Comparison of ENCODE assay signal across 8 cellular contexts in genomic region chr11:79437981-79438630, GRCh38. TPM values are rescaled to one million over a fixed set of nuclear protein-coding genes. Genes with fewer than 3 reads are reported as not detected.
DNase-seq lines count a peak whose midpoint lies in the region; ATAC-seq and TF ChIP-seq lines count a peak whose summit lies in the region.

No MANE protein-coding gene starts in this region.

- H3K9me3 ChIP-seq in MG63, result no peaks in the 10 kb centered on the region

- TF ChIP-seq CTCF in BJ (IDR thresholded peaks at IDR 0.05; ENCODE audit: insufficient read depth, low read depth, low read length) (no peak), choroid plexus epithelial cell (conservative IDR thresholded peaks at IDR 0.05; ENCODE audit: low read depth, low read length) (no peak), mesothelial cell of epicardium (IDR thresholded peaks at IDR 0.05; ENCODE audit: unreplicated experiment) (no peak)

- no peak for ATAC-seq in GM19452 (IDR thresholded peaks at IDR 0.05; ENCODE audit: unreplicated experiment)

- H3K4me1 Mint-ChIP-seq in mesothelial cell of epicardium, result peaks cover 44% of the 10 kb centered on the region

- no peaks in the 10 kb centered on the region for H3K36me3 Mint-ChIP-seq in mesothelial cell of epicardium

- peak overlapping the region; percentile 61 for H3K4me3 ChIP-seq in BJ (ENCODE audit: low read depth, low read length)
- peak overlapping the region; percentile 22 for H3K4me3 ChIP-seq in MG63
- H3K4me3 ChIP-seq in choroid plexus epithelial cell (ENCODE audit: low read depth, low read length), result peak overlapping the region; percentile 44

- peak overlapping the region; percentile 78 for H3K4me3 Mint-ChIP-seq in mesothelial cell of epicardium

- peaks cover 68% of the 10 kb centered on the region for H3K27me3 Mint-ChIP-seq in mesothelial cell of epicardium (ENCODE audit: low read depth)

- H3K27me3 ChIP-seq in BJ (ENCODE audit: control insufficient read depth, insufficient read depth, low read length), result peaks cover 2% of the 10 kb centered on the region
- peaks cover 69% of the 10 kb centered on the region for H3K27me3 ChIP-seq in MG63

- CTCF ChIA-PET in BJ (lab: Yijun Ruan, JAX), result interaction anchor here (0.9 to 3.2 kb wide), 2 partner anchors 20 to 37 kb away, joined by 4 to 15 read pairs; no protein-coding TSS in a partner anchor

- H3K36me3 ChIP-seq in BJ (ENCODE audit: control insufficient read depth, insufficient read depth, low read length) (no peaks in the 10 kb centered on the region), MG63 (no peaks in the 10 kb centered on the region)

- H3K9me3 Mint-ChIP-seq in mesothelial cell of epicardium, result no peaks in the 10 kb centered on the region

- H3K27ac Mint-ChIP-seq in mesothelial cell of epicardium, result peak overlapping the region; percentile 73

- no peak for DNase-seq in BJ (ENCODE audit: low read depth)
- no peak for DNase-seq in MG63
- DNase-seq in choroid plexus epithelial cell (ENCODE audit: low read depth), result peak; percentile 16
- DNase-seq in mesothelial cell of epicardium (ENCODE audit: low spot score in 2 of 2, unreplicated experiment in 2 of 2), result peak in 1 of 2 experiments; percentile 49
- no peak for DNase-seq in central memory CD4-positive, alpha-beta T cell
- no peak for DNase-seq in superior temporal gyrus (ENCODE audit: extremely low spot score)
- no peak for DNase-seq in activated CD8-positive, alpha-beta memory T cell treated with anti-CD3 and anti-CD28 coated beads for 24 hours

- POLR2A ChIA-PET in BJ (lab: Charles Lee), result no interaction called here

RNA-seq across cellular contexts. Expression of gene TENM4, which starts 2.7 kb away (rescaled TPM):
- 0.36 and 0.39 TPM in 2 replicates for polyA plus RNA-seq in BJ (2011; rRNA removed)
- polyA minus RNA-seq in BJ (2011; rRNA and poly(A)+ RNA removed), result 1.2 and 1.5 TPM in 2 replicates
- not detected in 2 replicates for total RNA-seq in MG63 (2014; rRNA removed; shearing (Covaris generic); ENCODE audit: low replicate concordance)
- total RNA-seq in mesothelial cell of epicardium, result 177 to 187 TPM (median 181 TPM) in 3 replicates

Comparison
In these comparisons a context has a peak if more than half of its experiments do, and no peak if none do; other contexts are left out.
1. RNA of gene TENM4, which starts 2.7 kb away (total RNA-seq): 177 to 187 TPM in mesothelial cell of epicardium; not detected in MG63; every median in the first group is over 100 times any median in the second.
2. Peak in every context shown above with its lines, with median percentiles within 50 percentile points of each other: H3K4me3 ChIP-seq.